In genomic region chr19:50963381-50963780, GRCh38 we compare ENCODE assay signal across 10 cellular contexts. TPM values are rescaled to one million over a fixed set of nuclear protein-coding genes. Genes with fewer than 3 reads are reported as not detected.
"Had no signal": no experiment of that assay in that cellular context is flagged by ENCODE, and none has a peak within 500 bp of the region (broad histone marks: within the 10 kb centered on the region; RNA-seq: fewer than 3 reads in every experiment).

No MANE protein-coding gene starts in this region.

- H3K4me1 ChIP-seq: HAP-1 had no signal

- H2AFZ ChIP-seq: GM23248, GM23338 had no signal

- H3K9ac ChIP-seq: GM23248 had no signal

- H3K36me3 ChIP-seq: HAP-1 had no signal

- H3K9me3 ChIP-seq: HAP-1 had no signal

- H3K4me3 ChIP-seq: GM23248, GM23338, HAP-1 had no signal

- H3K27ac ChIP-seq: GM23248 had no signal

- H3K27ac Mint-ChIP-seq: GM23338, HFFc6 had no signal

- DNase-seq: GM23248, GOT3, H7, H9, HCEC 1CT, HFFc6 had no signal

- H3K4me3 Mint-ChIP-seq: GM23338, H9, HFFc6 had no signal

- H3K4me2 ChIP-seq: GM23338 had no signal

RNA-seq across cellular contexts. Expression of gene KLK6, which starts 6.0 kb away (rescaled TPM):
- total RNA-seq: GM23248, H4, HFFc6 had no signal
- polyA plus RNA-seq: GM23248 had no signal

RNA-seq across cellular contexts. Expression of gene KLK5, which starts 10.5 kb away (rescaled TPM):
- total RNA-seq: GM23248, H4, H7, H9, HFFc6 had no signal
- polyA plus RNA-seq: GM23248, GM23338 had no signal

RNA-seq across cellular contexts. Expression of gene KLK7, which starts 20.3 kb away (rescaled TPM):
- total RNA-seq: GM23248, H4, HFFc6 had no signal
- polyA plus RNA-seq: GM23248 had no signal

RNA-seq across cellular contexts. Expression of gene KLK8, which starts 38.0 kb away (rescaled TPM):
- total RNA-seq: GM23248, H4, HFFc6 had no signal
- polyA plus RNA-seq: GM23248 had no signal

RNA-seq across cellular contexts. Expression of gene KLK4, which starts 52.2 kb away (rescaled TPM):
- total RNA-seq: GM23248, H1, H4, H7, HFFc6 had no signal
- polyA plus RNA-seq: GM23248 had no signal
